ENCODE assay signal across 1 cellular context in genomic region chr5:10628601-10629000, GRCh38.
TF ChIP-seq lines count a peak whose summit lies in the region.

No MANE protein-coding gene starts in this region.

TF ChIP-seq in H1, 55 proteins besides CTCF, POLR2A, EP300 and RAD21:
- no peak for TF ChIP-seq CHD7 (IDR thresholded peaks at IDR 0.05; ENCODE audit: insufficient replicate concordance, low read length)
- no peak for TF ChIP-seq PHF8 (conservative IDR thresholded peaks at IDR 0.05; ENCODE audit: low read depth, low read length)
- TF ChIP-seq SIN3A (conservative IDR thresholded peaks at IDR 0.05 in 1 of 2, IDR thresholded peaks at IDR 0.05 in 1 of 2; ENCODE audit: low read depth in 1 of 2, low read length in 2 of 2): no peak
- no peak for TF ChIP-seq RXRA (IDR thresholded peaks at IDR 0.05; ENCODE audit: insufficient read depth, low read depth, low read length)
- TF ChIP-seq GABPA (IDR thresholded peaks at IDR 0.05; ENCODE audit: borderline replicate concordance, insufficient read depth, low read length): no peak
- no peak for TF ChIP-seq SRF (IDR thresholded peaks at IDR 0.05; ENCODE audit: low read depth, low read length)
- no peak for TF ChIP-seq FOSL1 (IDR thresholded peaks at IDR 0.05; ENCODE audit: insufficient read depth, low read depth, low read length)
- TF ChIP-seq JUN (IDR thresholded peaks at IDR 0.05; ENCODE audit: low read depth, low read length): no peak
- no peak for TF ChIP-seq RFX5 (IDR thresholded peaks at IDR 0.05; ENCODE audit: borderline replicate concordance, low read depth, low read length)
- TF ChIP-seq HDAC2 (IDR thresholded peaks at IDR 0.05; ENCODE audit: borderline replicate concordance in 1 of 2, low read depth in 2 of 2, low read length in 2 of 2): no peak
- no peak for TF ChIP-seq SIX5 (IDR thresholded peaks at IDR 0.05; ENCODE audit: low read depth, low read length)
- TF ChIP-seq USF2 (IDR thresholded peaks at IDR 0.05; ENCODE audit: low read length): no peak
- no peak for TF ChIP-seq CBX5 (IDR thresholded peaks at IDR 0.05; ENCODE audit: low read depth, low read length)
- no peak for TF ChIP-seq BCL11A (IDR thresholded peaks at IDR 0.05; ENCODE audit: low read depth in 2 of 2, low read length in 2 of 2)
- no peak for TF ChIP-seq SIRT6 (IDR thresholded peaks at IDR 0.05; ENCODE audit: low read length)
- TF ChIP-seq SP2 (IDR thresholded peaks at IDR 0.05; ENCODE audit: low read length): no peak
- no peak for TF ChIP-seq CTBP2 (IDR thresholded peaks at IDR 0.05; ENCODE audit: borderline replicate concordance, insufficient read depth, insufficient read length, low read length)
- TF ChIP-seq KDM4A (IDR thresholded peaks at IDR 0.05; ENCODE audit: low read depth, low read length, severe bottlenecking): no peak
- TF ChIP-seq SP1 (IDR thresholded peaks at IDR 0.05; ENCODE audit: low read depth, low read length): no peak
- no peak for TF ChIP-seq KDM1A (IDR thresholded peaks at IDR 0.05; ENCODE audit: borderline replicate concordance, low read length)
